In genomic region chr1:59673575-59674467, GRCh38 we compare ENCODE assay signal across 2 cellular contexts.
TF ChIP-seq lines count a peak whose summit lies in the region.

No MANE protein-coding gene starts in this region.

TF ChIP-seq in GM12878, 131 proteins besides CTCF, POLR2A, EP300 and RAD21:
- no peak for TF ChIP-seq ZZZ3 (IDR thresholded peaks at IDR 0.05; ENCODE audit: control insufficient read depth, insufficient read length, low read depth)
- peak; percentile 2 for TF ChIP-seq MEF2B (IDR thresholded peaks at IDR 0.05; ENCODE audit: partially characterized antibody, poor library complexity, severe bottlenecking)
- no peak for TF ChIP-seq NKRF (conservative IDR thresholded peaks at IDR 0.05)
TF ChIP-seq in GM12878: peak in this region for 1.

TF ChIP-seq in HepG2, 621 proteins besides CTCF, POLR2A, EP300 and RAD21:
- TF ChIP-seq ZNF687 (CRISPR knock-in tag; IDR thresholded peaks at IDR 0.05) (peak; percentile 41; the same call in 1 of the 2 replicates), ZNF547 (CRISPR knock-in tag; IDR thresholded peaks at IDR 0.05) (no peak)
